ENCODE assay signal across 8 cellular contexts in genomic region chr7:107874605-107875446, GRCh38. TPM values are rescaled to one million over a fixed set of nuclear protein-coding genes. Genes with fewer than 3 reads are reported as not detected.
DNase-seq lines count a peak whose midpoint lies in the region; ATAC-seq and TF ChIP-seq lines count a peak whose summit lies in the region.

No MANE protein-coding gene starts in this region.

- peak; percentile 63 for ATAC-seq in GM21737 (IDR thresholded peaks at IDR 0.05; ENCODE audit: unreplicated experiment)
- peak; percentile 82 for ATAC-seq in left lung

- H3K9me3 ChIP-seq in left lung (no peaks in the 10 kb centered on the region), thyroid gland (no peaks in the 10 kb centered on the region)

- DNase-seq in NCI-H1417 (lab: John Stamatoyannopoulos, UW) (peak; percentile 46 to 85 (median 65)), NCI-H1417 treated with DMSO at 0.1 percent for 48 hours (lab: John Stamatoyannopoulos, UW) (no peak), MV-4-11 (lab: John Stamatoyannopoulos, UW) (peak; percentile 56), SK-N-DZ (ENCODE audit: low spot score) (peak; percentile 65), cerebellum (ENCODE audit: low spot score) (peak; percentile 60), left lung (no peak), thyroid gland (peak; percentile 22 to 37)

- H3K27ac ChIP-seq in left lung = no peak overlapping the region
- no peak overlapping the region for H3K27ac ChIP-seq in thyroid gland

- TF ChIP-seq POLR2A in thyroid gland (IDR thresholded peaks at IDR 0.05) = no peak

- intact Hi-C loops in left lung (cut with DNase I) = loop anchor here in 1 of 2 donors (10.0 kb wide), 1 partner anchor 130 kb away; the partner anchor contains the start of gene CBLL1
- intact Hi-C loops in thyroid gland (cut with DNase I) = loop anchor here (10.0 kb wide), 3 partner anchors 130 to 410 kb away; partner anchors contain the start of gene CBLL1

- H3K4me1 ChIP-seq in left lung (peaks cover 0 to 29% of the 10 kb centered on the region in 2 donors), thyroid gland (no peaks in the 10 kb centered on the region)

- H3K4me3 ChIP-seq in left lung (no peak overlapping the region), thyroid gland (replicated peaks in 1 of 3) (no peak overlapping the region)

- H3K27me3 ChIP-seq in left lung (no peaks in the 10 kb centered on the region), thyroid gland (no peaks in the 10 kb centered on the region)

- H3K36me3 ChIP-seq in left lung (no peaks in the 10 kb centered on the region), thyroid gland (no peaks in the 10 kb centered on the region)

- TF ChIP-seq CTCF in left lung (IDR thresholded peaks at IDR 0.05) (peak; percentile 53 to 69), thyroid gland (IDR thresholded peaks at IDR 0.05) (peak; percentile 28 to 80 (median 72))

- 29% methylated on average over 6 of the region's 6 CpGs for WGBS in thyroid gland, 2 donors

RNA-seq across cellular contexts. Expression of gene DLD, which starts 16.2 kb away (rescaled TPM):
- 154 and 299 TPM in 2 replicates for polyA plus RNA-seq in SK-N-DZ (2014; cell fraction: cytosol; rRNA removed)
- polyA plus RNA-seq in SK-N-DZ (2014; cell fraction: nucleus; rRNA removed) = 118 and 125 TPM in 2 replicates
- total RNA-seq in cerebellum = 70.8 TPM
- total RNA-seq in left lung = 10 to 100 TPM; 61.1 to 68.5 TPM
- 100 to 1,000 TPM; 108 to 343 (median 213) TPM for total RNA-seq in thyroid gland

Comparison
In these comparisons a context has a peak if more than half of its experiments do, and no peak if none do; other contexts are left out.
1. DNase-seq: peak in NCI-H1417 (3 of 3), MV-4-11 (single experiment), SK-N-DZ (single experiment), cerebellum (single experiment) and thyroid gland (2 of 2); none in NCI-H1417 treated with DMSO at 0.1 percent for 48 hours (single experiment) and left lung (0 of 2).